In genomic region chr6:92364948-92365386, GRCh38 we compare ENCODE assay signal across 1 cellular context.
TF ChIP-seq lines count a peak whose summit lies in the region.

No MANE protein-coding gene starts in this region.

TF ChIP-seq in HepG2, 621 proteins besides CTCF, POLR2A, EP300 and RAD21 (continued from another document and continues in another):
- TF ChIP-seq REST (IDR thresholded peaks at IDR 0.05; ENCODE audit: borderline replicate concordance in 1 of 2, low read depth in 1 of 2, low read length in 2 of 2) (peak in 1 of 2 experiments; percentile 42; a peak in 1 of 4 replicates), PRDM4 (CRISPR knock-in tag; IDR thresholded peaks at IDR 0.05; ENCODE audit: borderline replicate concordance) (no peak), ZGPAT (CRISPR knock-in tag; IDR thresholded peaks at IDR 0.05) (peak; percentile 89), ZNF891 (CRISPR knock-in tag; IDR thresholded peaks at IDR 0.05) (no peak), MZF1 (CRISPR knock-in tag; IDR thresholded peaks at IDR 0.05; ENCODE audit: borderline replicate concordance) (no peak), ZBTB40 (IDR thresholded peaks at IDR 0.05) (no peak), ZBTB40 (CRISPR knock-in tag; IDR thresholded peaks at IDR 0.05) (no peak), EED (CRISPR knock-in tag; IDR thresholded peaks at IDR 0.05) (no peak), ZFP82 (CRISPR knock-in tag; IDR thresholded peaks at IDR 0.05; ENCODE audit: borderline replicate concordance) (no peak), IKZF1 (IDR thresholded peaks at IDR 0.05) (no peak), ZNF501 (CRISPR knock-in tag; IDR thresholded peaks at IDR 0.05) (no peak), KAT7 (CRISPR knock-in tag; IDR thresholded peaks at IDR 0.05; ENCODE audit: borderline replicate concordance) (no peak), ZC3H13 (CRISPR knock-in tag; IDR thresholded peaks at IDR 0.05) (no peak), ARNTL (CRISPR knock-in tag; IDR thresholded peaks at IDR 0.05) (no peak), PAX8 (CRISPR knock-in tag; IDR thresholded peaks at IDR 0.05; ENCODE audit: borderline replicate concordance) (no peak), SP2 (CRISPR knock-in tag; IDR thresholded peaks at IDR 0.05) (no peak), ZSCAN20 (CRISPR knock-in tag; IDR thresholded peaks at IDR 0.05; ENCODE audit: borderline replicate concordance) (no peak), ZKSCAN8 (CRISPR knock-in tag; IDR thresholded peaks at IDR 0.05; ENCODE audit: borderline replicate concordance) (peak; percentile 26; the same call in 1 of the 2 replicates), SOX6 (IDR thresholded peaks at IDR 0.05) (no peak), SOX6 (CRISPR knock-in tag; IDR thresholded peaks at IDR 0.05) (peak; percentile 92), RXRB (CRISPR knock-in tag; IDR thresholded peaks at IDR 0.05; ENCODE audit: borderline replicate concordance) (peak; percentile 82), ZNF468 (CRISPR knock-in tag; IDR thresholded peaks at IDR 0.05) (no peak), GATAD2A (CRISPR knock-in tag; IDR thresholded peaks at IDR 0.05) (peak; percentile 94), HOXA9 (CRISPR knock-in tag; IDR thresholded peaks at IDR 0.05; ENCODE audit: borderline replicate concordance) (no peak), TFAP4 (IDR thresholded peaks at IDR 0.05; ENCODE audit: borderline replicate concordance, low read depth) (peak; percentile 29; the same call in 1 of the 2 replicates), ZNF746 (CRISPR knock-in tag; IDR thresholded peaks at IDR 0.05) (no peak), ZNF382 (CRISPR knock-in tag; IDR thresholded peaks at IDR 0.05; ENCODE audit: borderline replicate concordance) (no peak), NCOA5 (CRISPR knock-in tag; IDR thresholded peaks at IDR 0.05) (no peak), SAFB2 (CRISPR knock-in tag; IDR thresholded peaks at IDR 0.05; ENCODE audit: borderline replicate concordance, low read depth) (no peak), KLF11 (CRISPR knock-in tag; IDR thresholded peaks at IDR 0.05) (no peak), SOX13 (IDR thresholded peaks at IDR 0.05) (no peak), SOX13 (CRISPR knock-in tag; conservative IDR thresholded peaks at IDR 0.05 in 1 of 2, IDR thresholded peaks at IDR 0.05 in 1 of 2) (peak in 1 of 2 experiments; percentile 95; a peak in 2 of 4 replicates), ZNF12 (CRISPR knock-in tag; IDR thresholded peaks at IDR 0.05) (peak; percentile 94), FOXK1 (CRISPR knock-in tag; IDR thresholded peaks at IDR 0.05; ENCODE audit: borderline replicate concordance, low read depth) (peak; percentile 86; the same call in 1 of the 2 replicates), NCOA1 (CRISPR knock-in tag; IDR thresholded peaks at IDR 0.05) (no peak), ZNF670 (CRISPR knock-in tag; IDR thresholded peaks at IDR 0.05; ENCODE audit: borderline replicate concordance) (no peak), MTERF4 (CRISPR knock-in tag; IDR thresholded peaks at IDR 0.05) (no peak), MBD4 (IDR thresholded peaks at IDR 0.05; ENCODE audit: borderline replicate concordance, low read length) (peak; percentile 84; the same call in 1 of the 2 replicates), FOSL1 (CRISPR knock-in tag; IDR thresholded peaks at IDR 0.05; ENCODE audit: borderline replicate concordance) (peak; percentile 57; the same call in 1 of the 2 replicates), PRDM15 (CRISPR knock-in tag; IDR thresholded peaks at IDR 0.05) (no peak), FOXP1 (IDR thresholded peaks at IDR 0.05) (peak; percentile 68; the same call in 1 of the 2 replicates), FOXP1 (CRISPR knock-in tag; IDR thresholded peaks at IDR 0.05) (peak; percentile 94)
